1 cellular context compared by ENCODE assay signal in the genomic region with DNA sequence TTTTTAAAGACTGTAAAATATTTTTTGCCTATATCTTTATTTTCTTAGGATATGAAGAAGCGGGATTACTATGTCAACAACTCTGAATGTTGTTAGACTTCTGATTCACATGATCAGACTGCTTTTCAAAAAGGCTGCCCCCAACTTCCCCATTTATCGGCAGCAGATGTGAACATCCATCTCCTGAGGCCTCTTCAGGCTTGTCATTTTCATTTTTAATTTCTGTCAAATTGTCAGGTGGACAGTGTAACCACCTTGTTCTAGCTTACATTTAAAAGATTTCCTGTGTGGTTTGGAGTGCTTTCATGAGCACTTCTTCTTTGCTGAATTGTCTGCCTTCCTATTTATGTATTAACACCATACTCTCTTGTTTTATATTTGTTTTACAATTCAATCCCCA.
TF ChIP-seq lines count a peak whose summit lies in the region.

No MANE protein-coding gene starts in this region.

TF ChIP-seq in GM23338, 12 proteins besides CTCF, POLR2A, EP300 and RAD21 (continued from another document):
- TF ChIP-seq, protein P1, sequence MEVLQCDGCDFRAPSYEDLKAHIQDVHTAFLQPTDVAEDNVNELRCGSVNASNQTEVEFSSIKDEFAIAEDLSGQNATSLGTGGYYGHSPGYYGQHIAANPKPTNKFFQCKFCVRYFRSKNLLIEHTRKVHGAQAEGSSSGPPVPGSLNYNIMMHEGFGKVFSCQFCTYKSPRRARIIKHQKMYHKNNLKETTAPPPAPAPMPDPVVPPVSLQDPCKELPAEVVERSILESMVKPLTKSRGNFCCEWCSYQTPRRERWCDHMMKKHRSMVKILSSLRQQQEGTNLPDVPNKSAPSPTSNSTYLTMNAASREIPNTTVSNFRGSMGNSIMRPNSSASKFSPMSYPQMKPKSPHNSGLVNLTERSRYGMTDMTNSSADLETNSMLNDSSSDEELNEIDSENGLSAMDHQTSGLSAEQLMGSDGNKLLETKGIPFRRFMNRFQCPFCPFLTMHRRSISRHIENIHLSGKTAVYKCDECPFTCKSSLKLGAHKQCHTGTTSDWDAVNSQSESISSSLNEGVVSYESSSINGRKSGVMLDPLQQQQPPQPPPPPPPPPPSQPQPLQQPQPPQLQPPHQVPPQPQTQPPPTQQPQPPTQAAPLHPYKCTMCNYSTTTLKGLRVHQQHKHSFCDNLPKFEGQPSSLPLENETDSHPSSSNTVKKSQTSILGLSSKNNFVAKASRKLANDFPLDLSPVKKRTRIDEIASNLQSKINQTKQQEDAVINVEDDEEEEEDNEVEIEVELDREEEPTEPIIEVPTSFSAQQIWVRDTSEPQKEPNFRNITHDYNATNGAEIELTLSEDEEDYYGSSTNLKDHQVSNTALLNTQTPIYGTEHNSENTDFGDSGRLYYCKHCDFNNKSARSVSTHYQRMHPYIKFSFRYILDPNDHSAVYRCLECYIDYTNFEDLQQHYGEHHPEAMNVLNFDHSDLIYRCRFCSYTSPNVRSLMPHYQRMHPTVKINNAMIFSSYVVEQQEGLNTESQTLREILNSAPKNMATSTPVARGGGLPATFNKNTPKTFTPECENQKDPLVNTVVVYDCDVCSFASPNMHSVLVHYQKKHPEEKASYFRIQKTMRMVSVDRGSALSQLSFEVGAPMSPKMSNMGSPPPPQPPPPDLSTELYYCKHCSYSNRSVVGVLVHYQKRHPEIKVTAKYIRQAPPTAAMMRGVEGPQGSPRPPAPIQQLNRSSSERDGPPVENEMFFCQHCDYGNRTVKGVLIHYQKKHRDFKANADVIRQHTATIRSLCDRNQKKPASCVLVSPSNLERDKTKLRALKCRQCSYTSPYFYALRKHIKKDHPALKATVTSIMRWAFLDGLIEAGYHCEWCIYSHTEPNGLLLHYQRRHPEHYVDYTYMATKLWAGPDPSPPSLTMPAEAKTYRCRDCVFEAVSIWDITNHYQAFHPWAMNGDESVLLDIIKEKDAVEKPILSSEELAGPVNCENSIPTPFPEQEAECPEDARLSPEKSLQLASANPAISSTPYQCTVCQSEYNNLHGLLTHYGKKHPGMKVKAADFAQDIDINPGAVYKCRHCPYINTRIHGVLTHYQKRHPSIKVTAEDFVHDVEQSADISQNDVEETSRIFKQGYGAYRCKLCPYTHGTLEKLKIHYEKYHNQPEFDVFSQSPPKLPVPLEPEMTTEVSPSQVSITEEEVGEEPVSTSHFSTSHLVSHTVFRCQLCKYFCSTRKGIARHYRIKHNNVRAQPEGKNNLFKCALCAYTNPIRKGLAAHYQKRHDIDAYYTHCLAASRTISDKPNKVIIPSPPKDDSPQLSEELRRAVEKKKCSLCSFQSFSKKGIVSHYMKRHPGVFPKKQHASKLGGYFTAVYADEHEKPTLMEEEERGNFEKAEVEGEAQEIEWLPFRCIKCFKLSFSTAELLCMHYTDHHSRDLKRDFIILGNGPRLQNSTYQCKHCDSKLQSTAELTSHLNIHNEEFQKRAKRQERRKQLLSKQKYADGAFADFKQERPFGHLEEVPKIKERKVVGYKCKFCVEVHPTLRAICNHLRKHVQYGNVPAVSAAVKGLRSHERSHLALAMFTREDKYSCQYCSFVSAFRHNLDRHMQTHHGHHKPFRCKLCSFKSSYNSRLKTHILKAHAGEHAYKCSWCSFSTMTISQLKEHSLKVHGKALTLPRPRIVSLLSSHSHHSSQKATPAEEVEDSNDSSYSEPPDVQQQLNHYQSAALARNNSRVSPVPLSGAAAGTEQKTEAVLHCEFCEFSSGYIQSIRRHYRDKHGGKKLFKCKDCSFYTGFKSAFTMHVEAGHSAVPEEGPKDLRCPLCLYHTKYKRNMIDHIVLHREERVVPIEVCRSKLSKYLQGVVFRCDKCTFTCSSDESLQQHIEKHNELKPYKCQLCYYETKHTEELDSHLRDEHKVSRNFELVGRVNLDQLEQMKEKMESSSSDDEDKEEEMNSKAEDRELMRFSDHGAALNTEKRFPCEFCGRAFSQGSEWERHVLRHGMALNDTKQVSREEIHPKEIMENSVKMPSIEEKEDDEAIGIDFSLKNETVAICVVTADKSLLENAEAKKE (CRISPR knock-in tag; IDR thresholded peaks at IDR 0.05) = no peak
- TF ChIP-seq STAT1 (IDR thresholded peaks at IDR 0.05; ENCODE audit: unreplicated experiment) (no peak), ZNF331 (CRISPR knock-in tag; IDR thresholded peaks at IDR 0.05; ENCODE audit: low read depth) (no peak), EZH2 (IDR thresholded peaks at IDR 0.05; ENCODE audit: low read depth, unreplicated experiment) (no peak), EZH2phosphoT487 (IDR thresholded peaks at IDR 0.05; ENCODE audit: unreplicated experiment) (no peak), CREB1 (CRISPR knock-in tag; IDR thresholded peaks at IDR 0.05; ENCODE audit: low read depth) (no peak), JUNB (IDR thresholded peaks at IDR 0.05; ENCODE audit: unreplicated experiment) (no peak), POLR2AphosphoS5 (IDR thresholded peaks at IDR 0.05; ENCODE audit: low read depth) (no peak)
- TF ChIP-seq, protein P2, sequence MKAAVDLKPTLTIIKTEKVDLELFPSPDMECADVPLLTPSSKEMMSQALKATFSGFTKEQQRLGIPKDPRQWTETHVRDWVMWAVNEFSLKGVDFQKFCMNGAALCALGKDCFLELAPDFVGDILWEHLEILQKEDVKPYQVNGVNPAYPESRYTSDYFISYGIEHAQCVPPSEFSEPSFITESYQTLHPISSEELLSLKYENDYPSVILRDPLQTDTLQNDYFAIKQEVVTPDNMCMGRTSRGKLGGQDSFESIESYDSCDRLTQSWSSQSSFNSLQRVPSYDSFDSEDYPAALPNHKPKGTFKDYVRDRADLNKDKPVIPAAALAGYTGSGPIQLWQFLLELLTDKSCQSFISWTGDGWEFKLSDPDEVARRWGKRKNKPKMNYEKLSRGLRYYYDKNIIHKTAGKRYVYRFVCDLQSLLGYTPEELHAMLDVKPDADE (IDR thresholded peaks at IDR 0.05) = no peak
